1 cellular context compared by ENCODE assay signal in the genomic region with DNA sequence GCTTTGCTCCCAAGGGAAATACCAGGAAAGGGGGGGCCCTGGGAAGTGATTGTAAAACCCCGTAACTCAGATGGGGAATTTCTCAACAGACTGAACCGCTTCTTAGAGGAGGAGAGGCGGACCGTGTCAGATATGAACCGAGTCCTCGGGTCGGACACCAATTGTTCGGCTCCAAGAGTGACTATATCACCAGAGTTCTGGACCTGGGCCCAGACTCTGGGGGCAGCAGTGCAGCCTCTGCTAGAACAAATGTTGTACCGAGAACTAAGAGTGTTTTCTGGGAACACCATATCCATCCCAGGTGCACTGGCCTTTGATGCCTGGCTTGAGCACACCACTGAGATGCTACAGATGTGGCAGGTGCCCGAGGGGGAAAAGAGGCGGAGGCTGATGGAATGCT.
TF ChIP-seq lines count a peak whose summit lies in the region.

No MANE protein-coding gene starts in this region.

TF ChIP-seq in SK-N-SH treated with all-trans-retinoic acid at 6 μM for 48 hours, 23 proteins besides CTCF, POLR2A, EP300 and RAD21 (continued from another document):
- TF ChIP-seq TCF4 (CRISPR knock-in tag; IDR thresholded peaks at IDR 0.05; ENCODE audit: borderline replicate concordance) (no peak), ZNF8 (CRISPR knock-in tag; IDR thresholded peaks at IDR 0.05) (no peak), BACH2 (CRISPR knock-in tag; IDR thresholded peaks at IDR 0.05; ENCODE audit: borderline replicate concordance) (no peak), PPARA (CRISPR knock-in tag; IDR thresholded peaks at IDR 0.05; ENCODE audit: borderline replicate concordance) (no peak), RARB (CRISPR knock-in tag; IDR thresholded peaks at IDR 0.05) (no peak), CSDC2 (CRISPR knock-in tag; IDR thresholded peaks at IDR 0.05) (no peak)
- TF ChIP-seq, protein P1, sequence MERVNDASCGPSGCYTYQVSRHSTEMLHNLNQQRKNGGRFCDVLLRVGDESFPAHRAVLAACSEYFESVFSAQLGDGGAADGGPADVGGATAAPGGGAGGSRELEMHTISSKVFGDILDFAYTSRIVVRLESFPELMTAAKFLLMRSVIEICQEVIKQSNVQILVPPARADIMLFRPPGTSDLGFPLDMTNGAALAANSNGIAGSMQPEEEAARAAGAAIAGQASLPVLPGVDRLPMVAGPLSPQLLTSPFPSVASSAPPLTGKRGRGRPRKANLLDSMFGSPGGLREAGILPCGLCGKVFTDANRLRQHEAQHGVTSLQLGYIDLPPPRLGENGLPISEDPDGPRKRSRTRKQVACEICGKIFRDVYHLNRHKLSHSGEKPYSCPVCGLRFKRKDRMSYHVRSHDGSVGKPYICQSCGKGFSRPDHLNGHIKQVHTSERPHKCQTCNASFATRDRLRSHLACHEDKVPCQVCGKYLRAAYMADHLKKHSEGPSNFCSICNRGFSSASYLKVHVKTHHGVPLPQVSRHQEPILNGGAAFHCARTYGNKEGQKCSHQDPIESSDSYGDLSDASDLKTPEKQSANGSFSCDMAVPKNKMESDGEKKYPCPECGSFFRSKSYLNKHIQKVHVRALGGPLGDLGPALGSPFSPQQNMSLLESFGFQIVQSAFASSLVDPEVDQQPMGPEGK (CRISPR knock-in tag; IDR thresholded peaks at IDR 0.05; ENCODE audit: borderline replicate concordance): no peak
